1 cellular context compared by ENCODE assay signal in the genomic region with DNA sequence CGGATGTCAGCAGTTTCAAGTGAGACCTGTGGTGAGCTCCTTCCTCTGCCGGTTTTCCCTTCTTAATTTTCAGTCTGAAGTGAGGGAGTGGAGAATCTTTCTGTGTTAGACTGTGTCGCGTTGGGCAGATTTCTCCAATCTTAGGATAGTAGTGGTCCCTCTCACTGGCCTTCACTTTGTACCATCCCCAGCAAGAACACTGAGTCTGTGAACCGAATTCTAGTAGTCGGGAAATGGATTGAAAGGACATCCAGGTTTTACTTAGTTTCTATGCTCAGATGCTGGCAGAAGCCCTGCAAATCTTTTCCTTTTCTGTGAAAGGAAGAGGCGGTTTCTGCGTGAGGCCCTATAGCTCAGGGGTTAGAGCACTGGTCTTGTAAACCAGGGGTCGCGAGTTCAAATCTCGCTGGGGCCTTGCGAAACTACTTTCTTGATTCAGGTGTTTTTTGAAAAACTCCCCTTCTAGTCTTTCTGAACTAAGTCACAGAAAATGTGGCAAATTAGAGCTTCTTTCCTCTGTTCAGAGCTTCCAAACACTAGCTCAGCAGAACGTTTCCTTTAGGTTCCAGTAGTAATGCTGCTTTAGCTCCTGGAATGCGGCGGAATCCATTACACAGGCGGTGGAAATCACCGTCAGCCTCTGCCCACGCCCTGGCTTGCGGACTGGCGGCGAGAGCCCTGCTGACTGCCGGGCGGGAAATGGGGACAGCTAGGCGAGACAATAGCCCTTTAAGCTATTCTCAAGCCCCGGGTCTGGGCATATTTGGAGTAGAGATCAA.
TF ChIP-seq lines count a peak whose summit lies in the region.

No MANE protein-coding gene starts in this region.

TF ChIP-seq in HepG2, 621 proteins besides CTCF, POLR2A, EP300 and RAD21 (continued from another document and continues in another):
- TF ChIP-seq ASH2L (IDR thresholded peaks at IDR 0.05; ENCODE audit: insufficient read length, low read depth, low read length): peak; percentile 73
- TF ChIP-seq ISX (CRISPR knock-in tag; conservative IDR thresholded peaks at IDR 0.05): no peak; the same call in 1 of the 2 replicates
- TF ChIP-seq TBL1XR1 (IDR thresholded peaks at IDR 0.05; ENCODE audit: borderline replicate concordance, low read length, partially characterized antibody): no peak
- TF ChIP-seq ZFP1 (CRISPR knock-in tag; IDR thresholded peaks at IDR 0.05): 0 out of 2 replicates have a peak, but pooled peaks have one; percentile 6
- peak; percentile 2; the same call in 1 of the 2 replicates for TF ChIP-seq MAZ (IDR thresholded peaks at IDR 0.05; ENCODE audit: borderline replicate concordance, low read depth, low read length)
- TF ChIP-seq MAZ (CRISPR knock-in tag; IDR thresholded peaks at IDR 0.05; ENCODE audit: low read depth): peak; percentile 29; the same call in 1 of the 2 replicates
- no peak; the same call in 1 of the 2 replicates for TF ChIP-seq RARG (CRISPR knock-in tag; IDR thresholded peaks at IDR 0.05; ENCODE audit: low read depth)
- TF ChIP-seq, protein P1, sequence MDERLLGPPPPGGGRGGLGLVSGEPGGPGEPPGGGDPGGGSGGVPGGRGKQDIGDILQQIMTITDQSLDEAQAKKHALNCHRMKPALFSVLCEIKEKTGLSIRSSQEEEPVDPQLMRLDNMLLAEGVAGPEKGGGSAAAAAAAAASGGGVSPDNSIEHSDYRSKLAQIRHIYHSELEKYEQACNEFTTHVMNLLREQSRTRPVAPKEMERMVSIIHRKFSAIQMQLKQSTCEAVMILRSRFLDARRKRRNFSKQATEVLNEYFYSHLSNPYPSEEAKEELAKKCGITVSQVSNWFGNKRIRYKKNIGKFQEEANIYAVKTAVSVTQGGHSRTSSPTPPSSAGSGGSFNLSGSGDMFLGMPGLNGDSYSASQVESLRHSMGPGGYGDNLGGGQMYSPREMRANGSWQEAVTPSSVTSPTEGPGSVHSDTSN (CRISPR knock-in tag; IDR thresholded peaks at IDR 0.05): no peak; the same call in 1 of the 2 replicates
- TF ChIP-seq ZEB1 (IDR thresholded peaks at IDR 0.05; ENCODE audit: insufficient replicate concordance, low read depth): no peak
- no peak for TF ChIP-seq ZNF512B (CRISPR knock-in tag; IDR thresholded peaks at IDR 0.05; ENCODE audit: borderline replicate concordance)
- 0 out of 2 replicates have a peak, but pooled peaks have one; percentile 73 for TF ChIP-seq CCDC6 (CRISPR knock-in tag; IDR thresholded peaks at IDR 0.05)
- TF ChIP-seq ZFP82 (CRISPR knock-in tag; IDR thresholded peaks at IDR 0.05; ENCODE audit: borderline replicate concordance): no peak
- TF ChIP-seq THYN1 (CRISPR knock-in tag; IDR thresholded peaks at IDR 0.05; ENCODE audit: borderline replicate concordance, low read depth): no peak
- TF ChIP-seq CEBPG (CRISPR knock-in tag; IDR thresholded peaks at IDR 0.05): peak; percentile 86
- TF ChIP-seq ZNF530 (CRISPR knock-in tag; IDR thresholded peaks at IDR 0.05; ENCODE audit: low read depth): no peak
- TF ChIP-seq AKAP8 (CRISPR knock-in tag; IDR thresholded peaks at IDR 0.05): no peak
- TF ChIP-seq ZSCAN20 (CRISPR knock-in tag; IDR thresholded peaks at IDR 0.05; ENCODE audit: borderline replicate concordance): peak; percentile 76; the same call in 1 of the 2 replicates
- TF ChIP-seq MNT (IDR thresholded peaks at IDR 0.05): no peak
- TF ChIP-seq ZNF710 (CRISPR knock-in tag; IDR thresholded peaks at IDR 0.05; ENCODE audit: borderline replicate concordance): peak; percentile 95
- 0 out of 2 replicates have a peak, but pooled peaks have one; percentile 34 for TF ChIP-seq TBX2 (CRISPR knock-in tag; IDR thresholded peaks at IDR 0.05; ENCODE audit: borderline replicate concordance)
- peak; percentile 59 for TF ChIP-seq IRF2 (CRISPR knock-in tag; IDR thresholded peaks at IDR 0.05)
- TF ChIP-seq SCMH1 (CRISPR knock-in tag; IDR thresholded peaks at IDR 0.05; ENCODE audit: borderline replicate concordance): no peak
- no peak for TF ChIP-seq MTA3 (CRISPR knock-in tag; IDR thresholded peaks at IDR 0.05)
- peak; percentile 61; the same call in 1 of the 2 replicates for TF ChIP-seq ZNF782 (CRISPR knock-in tag; IDR thresholded peaks at IDR 0.05; ENCODE audit: borderline replicate concordance)
- no peak for TF ChIP-seq FIP1L1 (IDR thresholded peaks at IDR 0.05; ENCODE audit: borderline replicate concordance, insufficient read depth, low read depth, low read length)
- peak; percentile 80; the same call in 1 of the 2 replicates for TF ChIP-seq SMAD3 (CRISPR knock-in tag; IDR thresholded peaks at IDR 0.05)
- peak; percentile 82 for TF ChIP-seq HOXA3 (CRISPR knock-in tag; IDR thresholded peaks at IDR 0.05)
- no peak; the same call in 1 of the 2 replicates for TF ChIP-seq CREM (IDR thresholded peaks at IDR 0.05)
- no peak for TF ChIP-seq CREM (CRISPR knock-in tag; IDR thresholded peaks at IDR 0.05)
- 0 out of 2 replicates have a peak, but pooled peaks have one; percentile 53 for TF ChIP-seq NR2C2 (CRISPR knock-in tag; IDR thresholded peaks at IDR 0.05; ENCODE audit: borderline replicate concordance)
- peak; percentile 91 for TF ChIP-seq SNAPC4 (CRISPR knock-in tag; IDR thresholded peaks at IDR 0.05)
- TF ChIP-seq NFYC (CRISPR knock-in tag; IDR thresholded peaks at IDR 0.05): no peak
- peak; percentile 90; the same call in 1 of the 2 replicates for TF ChIP-seq XBP1 (CRISPR knock-in tag; IDR thresholded peaks at IDR 0.05)
- no peak for TF ChIP-seq ZNF616 (CRISPR knock-in tag; IDR thresholded peaks at IDR 0.05; ENCODE audit: low read depth)
- TF ChIP-seq TERF1 (CRISPR knock-in tag; IDR thresholded peaks at IDR 0.05): no peak
- peak; percentile 79 for TF ChIP-seq ZNF264 (CRISPR knock-in tag; IDR thresholded peaks at IDR 0.05)
- TF ChIP-seq ZBTB7A (CRISPR knock-in tag; IDR thresholded peaks at IDR 0.05): peak; percentile 72; the same call in 1 of the 2 replicates
- TF ChIP-seq, protein P2, sequence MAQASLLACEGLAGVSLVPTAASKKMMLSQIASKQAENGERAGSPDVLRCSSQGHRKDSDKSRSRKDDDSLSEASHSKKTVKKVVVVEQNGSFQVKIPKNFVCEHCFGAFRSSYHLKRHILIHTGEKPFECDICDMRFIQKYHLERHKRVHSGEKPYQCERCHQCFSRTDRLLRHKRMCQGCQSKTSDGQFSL (CRISPR knock-in tag; IDR thresholded peaks at IDR 0.05): no peak
- TF ChIP-seq ETV5 (CRISPR knock-in tag; IDR thresholded peaks at IDR 0.05; ENCODE audit: borderline replicate concordance): no peak; the same call in 1 of the 2 replicates
